21 cellular contexts compared by ENCODE assay signal in the genomic region with DNA sequence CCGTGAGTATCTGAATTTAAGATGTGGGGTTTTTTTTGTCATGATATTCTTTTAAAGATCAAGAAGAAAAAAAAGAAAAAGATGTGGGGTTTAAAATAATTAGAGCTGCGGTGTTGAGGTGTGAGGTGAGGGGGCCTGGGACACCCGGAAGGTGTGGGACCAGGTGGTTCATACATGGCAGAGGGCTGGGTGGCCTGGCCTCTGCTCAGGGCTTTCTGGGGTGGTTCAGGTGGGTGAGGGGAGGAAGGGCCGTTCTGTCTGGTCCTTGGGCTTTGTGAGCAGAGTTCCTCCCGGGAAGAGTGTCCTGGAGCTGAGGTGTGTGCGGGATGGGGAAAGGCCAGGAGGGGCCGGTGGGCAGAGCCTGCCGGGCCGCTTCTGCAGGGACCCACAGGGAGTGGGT. TPM values are rescaled to one million over a fixed set of nuclear protein-coding genes. Genes with fewer than 3 reads are reported as not detected.
DNase-seq lines count a peak whose midpoint lies in the region; ATAC-seq and TF ChIP-seq lines count a peak whose summit lies in the region.
"Had no signal": no experiment of that assay in that cellular context is flagged by ENCODE, and none has a peak within 500 bp of the region (broad histone marks: within the 10 kb centered on the region; RNA-seq: fewer than 3 reads in every experiment).

No MANE protein-coding gene starts in this region.

- H3K23ac ChIP-seq in H9 (ENCODE audit: insufficient read length, low read depth, low read length) = no peak overlapping the region

- H3K4me3 Mint-ChIP-seq in activated T-cell treated with anti-CD3 and anti-CD28 coated beads, Interleukin-2, amount 50 U/mL, for 24 hours = no peak overlapping the region
- H3K4me3 Mint-ChIP-seq in H9 = peak overlapping the region; percentile 19 to 42; a peak in 4 of 5 replicates
- H3K4me3 Mint-ChIP-seq in stimulated activated effector memory CD8-positive, alpha-beta T cell treated with anti-CD3 and anti-CD28 coated beads, Interleukin-12 subunit alpha, Interleukin-12 subunit beta, amount 100 ng/mL, for 72 hours = peak overlapping the region; percentile 47
- H3K4me3 Mint-ChIP-seq: natural killer cell treated with Interleukin-12 subunit alpha and Interleukin-12 subunit beta and Interleukin-15 and Interleukin-18, amount 100 ng/mL, for 72 hours had no signal

- TF ChIP-seq CTCF in H9 (conservative IDR thresholded peaks at IDR 0.05) (no peak), dorsolateral prefrontal cortex (IDR thresholded peaks at IDR 0.05 in 54 of 56, conservative IDR thresholded peaks at IDR 0.05 in 2 of 56; ENCODE audit: low read depth in 1 of 56, partially characterized antibody in 56 of 56) (no peak)

- H3K14ac ChIP-seq in H9 (ENCODE audit: insufficient read depth, low read length) = no peak overlapping the region

- no peak overlapping the region for H3K9ac ChIP-seq in H9 (ENCODE audit: extremely low read depth, insufficient read length, low read length)

- no peak for DNase-seq in activated T-cell treated with anti-CD3 and anti-CD28 coated beads, Interleukin-2, amount 50 U/mL, for 24 hours
- DNase-seq in activated T-cell treated with anti-CD3 and anti-CD28 coated beads, Interleukin-2, amount 50 U/mL, for 48 hours = no peak
- DNase-seq in H9 (no peak), dorsolateral prefrontal cortex (no peak), NCI-H2171 (lab: John Stamatoyannopoulos, UW) (no peak), NCI-H524 (lab: John Stamatoyannopoulos, UW) (no peak), DMS153 treated with DMSO at 0.1 percent for 48 hours (lab: John Stamatoyannopoulos, UW; ENCODE audit: unreplicated experiment) (no peak)
- DNase-seq in stimulated activated effector memory CD8-positive, alpha-beta T cell treated with anti-CD3 and anti-CD28 coated beads, Interleukin-12 subunit alpha, Interleukin-12 subunit beta, amount 100 ng/mL, for 72 hours (ENCODE audit: low spot score in 2 of 2) = no peak
- DNase-seq: NCI-H1092 treated with DMSO at 0.1 percent for 48 hours, NCI-H2029, NCI-H446 had no signal

- no peaks in the 10 kb centered on the region for H3K27me3 ChIP-seq in H9 (ENCODE audit: insufficient read depth, low read length)
- no peaks in the 10 kb centered on the region for H3K27me3 ChIP-seq in dorsolateral prefrontal cortex

- H4K8ac ChIP-seq in H9 (replicated peaks; ENCODE audit: insufficient read length, low read depth, low read length) = no peak overlapping the region

- H3K4me2 ChIP-seq in H9 (ENCODE audit: insufficient read depth, insufficient read length, low read length) = peak overlapping the region; percentile 10

- H2BK120ac ChIP-seq in H9 (ENCODE audit: low read depth, low read length, poor library complexity, severe bottlenecking) = no peak overlapping the region

- no peak overlapping the region for H4K91ac ChIP-seq in H9 (ENCODE audit: insufficient read length, low read depth, low read length)

- peaks cover 13% of the 10 kb centered on the region for H3K4me1 Mint-ChIP-seq in activated T-cell treated with anti-CD3 and anti-CD28 coated beads, Interleukin-2, amount 50 U/mL, for 24 hours (ENCODE audit: low read depth)
- peaks cover 3 to 11% of the 10 kb centered on the region in 2 experiments; a peak in 3 of 4 replicates for H3K4me1 Mint-ChIP-seq in H9
- H3K4me1 Mint-ChIP-seq in stimulated activated effector memory CD8-positive, alpha-beta T cell treated with anti-CD3 and anti-CD28 coated beads, Interleukin-12 subunit alpha, Interleukin-12 subunit beta, amount 100 ng/mL, for 72 hours = peaks cover 18% of the 10 kb centered on the region

- peak overlapping the region; percentile 61 for H3K27ac Mint-ChIP-seq in activated T-cell treated with anti-CD3 and anti-CD28 coated beads, Interleukin-2, amount 50 U/mL, for 24 hours
- H3K27ac Mint-ChIP-seq in H9 = no peak overlapping the region
- H3K27ac Mint-ChIP-seq in stimulated activated effector memory CD8-positive, alpha-beta T cell treated with anti-CD3 and anti-CD28 coated beads, Interleukin-12 subunit alpha, Interleukin-12 subunit beta, amount 100 ng/mL, for 72 hours = no peak overlapping the region
- H3K27ac Mint-ChIP-seq: effector memory CD8-positive, alpha-beta T cell; natural killer cell treated with Interleukin-12 subunit alpha and Interleukin-12 subunit beta and Interleukin-15 and Interleukin-18, amount 100 ng/mL, for 72 hours had no signal

- no peak overlapping the region for H2BK12ac ChIP-seq in H9 (ENCODE audit: insufficient read length, low read depth, low read length)

- no peak for ATAC-seq in stimulated activated effector memory CD8-positive, alpha-beta T cell treated with anti-CD3 and anti-CD28 coated beads, Interleukin-12 subunit alpha, Interleukin-12 subunit beta, amount 100 ng/mL, for 72 hours
- ATAC-seq: HepG2, SK-N-SH treated with all-trans-retinoic acid at 6 μM for 48 hours had no signal

- WGBS in H9 (ENCODE audit: extremely low coverage, insufficient read length, low lambda C conversion rate) = no CpG with 5 or more reads among the region's 9 CpGs

- no peak overlapping the region for H3T11ph ChIP-seq in H9 (ENCODE audit: low read length)

- H3K79me1 ChIP-seq in H9 (ENCODE audit: insufficient read depth, low read depth, low read length, poor library complexity, severe bottlenecking) = no peaks in the 10 kb centered on the region

- intact Hi-C loops in dorsolateral prefrontal cortex (cut with DNase I) = no loop called here

- H3K23me2 ChIP-seq in H9 (ENCODE audit: insufficient read length, low read depth, low read length, poor library complexity, severe bottlenecking) = no peaks in the 10 kb centered on the region

- peaks cover 9% of the 10 kb centered on the region for H3K27me3 Mint-ChIP-seq in activated T-cell treated with anti-CD3 and anti-CD28 coated beads, Interleukin-2, amount 50 U/mL, for 24 hours
- H3K27me3 Mint-ChIP-seq in H9 (ENCODE audit: low read depth) = peaks cover 2% of the 10 kb centered on the region
- H3K27me3 Mint-ChIP-seq: effector memory CD8-positive, alpha-beta T cell; natural killer cell treated with Interleukin-12 subunit alpha and Interleukin-12 subunit beta and Interleukin-15 and Interleukin-18, amount 100 ng/mL, for 72 hours had no signal

- H4K20me1 ChIP-seq in H9 (ENCODE audit: control insufficient read depth, insufficient read depth, insufficient read length) = no peaks in the 10 kb centered on the region

- H2AK5ac ChIP-seq in H9 (ENCODE audit: insufficient read length, low read length) = no peak overlapping the region

- no peak overlapping the region for H2BK15ac ChIP-seq in H9 (ENCODE audit: low read depth, low read length)

- no peaks in the 10 kb centered on the region for H3K79me2 ChIP-seq in H9 (ENCODE audit: insufficient read depth, low read length)

- no peaks in the 10 kb centered on the region for H3K9me3 Mint-ChIP-seq in activated T-cell treated with anti-CD3 and anti-CD28 coated beads, Interleukin-2, amount 50 U/mL, for 24 hours
- H3K9me3 Mint-ChIP-seq in H9 = no peaks in the 10 kb centered on the region
- H3K9me3 Mint-ChIP-seq in stimulated activated effector memory CD8-positive, alpha-beta T cell treated with anti-CD3 and anti-CD28 coated beads, Interleukin-12 subunit alpha, Interleukin-12 subunit beta, amount 100 ng/mL, for 72 hours = no peaks in the 10 kb centered on the region
- H3K9me3 Mint-ChIP-seq: effector memory CD8-positive, alpha-beta T cell; natural killer cell treated with Interleukin-12 subunit alpha and Interleukin-12 subunit beta and Interleukin-15 and Interleukin-18, amount 100 ng/mL, for 72 hours had no signal

- H3K56ac ChIP-seq in H9 (ENCODE audit: insufficient read length, low read depth, low read length) = no peak overlapping the region

- H3K4me1 ChIP-seq in H9 (ENCODE audit: insufficient read depth, low read length) = no peaks in the 10 kb centered on the region; the same call in 1 of the 2 replicates

- no peak overlapping the region for H2AFZ ChIP-seq in H9 (ENCODE audit: low read length)

- H3K27ac ChIP-seq in H9 (ENCODE audit: insufficient read length, low read depth, low read length) (no peak overlapping the region), dorsolateral prefrontal cortex (peak overlapping the region in 7 of 59 donors; percentile 11 to 39 (median 34))
- H3K27ac ChIP-seq: colonic mucosa, gastroesophageal sphincter, HL-60, sigmoid colon, upper lobe of left lung had no signal

- H2BK5ac ChIP-seq in H9 (ENCODE audit: insufficient read length, low read length) = no peak overlapping the region

- no peak overlapping the region for H3K18ac ChIP-seq in H9 (ENCODE audit: insufficient read length, low read depth, low read length)

- H3K9me3 ChIP-seq in H9 (ENCODE audit: control insufficient read depth, low read depth, low read length) = no peaks in the 10 kb centered on the region
- H3K9me3 ChIP-seq: Caco-2, colonic mucosa, gastroesophageal sphincter, sigmoid colon, upper lobe of left lung had no signal

- no peak overlapping the region for H4K5ac ChIP-seq in H9 (ENCODE audit: insufficient read length, low read depth, low read length)

- H3K4ac ChIP-seq in H9 (ENCODE audit: low read depth, low read length) = no peak overlapping the region

- peak overlapping the region in 52 of 59 donors; percentile 21 to 60 (median 44) for H3K4me3 ChIP-seq in dorsolateral prefrontal cortex
- H3K4me3 ChIP-seq: colonic mucosa, sigmoid colon, upper lobe of left lung had no signal

- peaks cover 5% of the 10 kb centered on the region for H3K36me3 Mint-ChIP-seq in activated T-cell treated with anti-CD3 and anti-CD28 coated beads, Interleukin-2, amount 50 U/mL, for 24 hours (ENCODE audit: low read depth)
- H3K36me3 Mint-ChIP-seq in H9 (ENCODE audit: insufficient read depth in 1 of 3, low read depth in 3 of 3) = no peaks in the 10 kb centered on the region
- H3K36me3 Mint-ChIP-seq in stimulated activated effector memory CD8-positive, alpha-beta T cell treated with anti-CD3 and anti-CD28 coated beads, Interleukin-12 subunit alpha, Interleukin-12 subunit beta, amount 100 ng/mL, for 72 hours = peaks cover 10% of the 10 kb centered on the region
- H3K36me3 Mint-ChIP-seq: natural killer cell treated with Interleukin-12 subunit alpha and Interleukin-12 subunit beta and Interleukin-15 and Interleukin-18, amount 100 ng/mL, for 72 hours had no signal

- H2BK20ac ChIP-seq in H9 (ENCODE audit: low read depth, low read length, poor library complexity, severe bottlenecking) = no peak overlapping the region

RNA-seq across cellular contexts. Expression of a gene that starts 5.0 kb away (rescaled TPM):
- total RNA-seq in H9 (2021) (3.6 and 5.0 TPM in 2 replicates), dorsolateral prefrontal cortex (1 to 10 TPM in 117 of 120 experiments, under 1 TPM in 3; 0.87 to 9.0 (median 2.6) TPM)

RNA-seq across cellular contexts. Expression of a gene that starts 32.7 kb away (rescaled TPM):
- total RNA-seq in H9 (2021) (38.8 and 39.9 TPM in 2 replicates), dorsolateral prefrontal cortex (10 to 100 TPM; 11.2 to 26.1 (median 16.7) TPM)

RNA-seq across cellular contexts. Expression of a gene that starts 37.4 kb away (rescaled TPM):
- total RNA-seq in H9 (2021) (667 and 694 TPM in 2 replicates), dorsolateral prefrontal cortex (100 to 1,000 TPM; 369 to 792 (median 531) TPM)
